ENCODE assay signal across 24 cellular contexts in the genomic region with DNA sequence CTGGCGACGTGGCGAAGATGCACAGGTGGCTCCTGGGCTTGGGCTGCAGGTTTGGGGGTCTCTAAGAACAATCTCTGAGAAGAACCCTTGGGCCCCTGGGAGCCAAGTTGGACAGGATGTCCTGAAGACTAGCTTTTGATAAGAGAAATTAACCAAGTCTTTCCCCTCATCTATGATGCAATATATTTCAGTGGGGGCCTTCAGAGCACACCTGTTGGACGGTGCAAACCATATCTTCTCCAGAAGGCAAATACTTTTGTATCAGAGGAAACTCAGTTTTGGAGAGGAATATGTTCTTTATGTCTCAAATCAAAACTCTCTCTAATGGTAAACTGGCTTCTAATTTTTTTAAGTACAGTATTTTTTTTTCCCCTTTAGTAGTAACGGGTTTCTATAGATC.
"Had no signal": no experiment of that assay in that cellular context is flagged by ENCODE, and none has a peak within 500 bp of the region (broad histone marks: within the 10 kb centered on the region; RNA-seq: fewer than 3 reads in every experiment).

No MANE protein-coding gene starts in this region.

- H3K4me3 Mint-ChIP-seq: memory B cell; naive thymus-derived CD4-positive, alpha-beta T cell; stimulated activated naive B cell treated with anti-CD40 and anti-IgM and Interleukin-4, amounts not matched to agents 10 μg/mL and 1 μg/mL and 100 μg/mL, for 72 hours had no signal

- H3K27ac Mint-ChIP-seq: memory B cell; progenitor cell of endocrine pancreas; stimulated activated naive B cell treated with anti-CD40 and anti-IgM and Interleukin-4, amounts not matched to agents 10 μg/mL and 1 μg/mL and 100 μg/mL, for 72 hours had no signal

- DNase-seq: islet precursor cell; left ventricle myocardium inferior; midbrain; mucosa of descending colon; naive thymus-derived CD4-positive, alpha-beta T cell; ovary; stimulated activated CD4-positive, alpha-beta T cell treated with anti-CD3 and anti-CD28 coated beads, Interleukin-12 subunit alpha, Interleukin-12 subunit beta, amount 100 ng/mL, for 4 hours; stimulated activated CD4-positive, alpha-beta T cell treated with anti-CD3 and anti-CD28 coated beads, Interleukin-15, amount 100 ng/mL, for 24 hours; stimulated activated CD4-positive, alpha-beta T cell treated with anti-CD3 and anti-CD28 coated beads, Interleukin-2, amount 100 ng/mL, for 24 hours; stimulated activated CD4-positive, alpha-beta T cell treated with anti-CD3 and anti-CD28 coated beads, Interleukin-4, amount 100 ng/mL, for 1 hour; stimulated activated naive B cell treated with anti-CD40 and anti-IgM and Interleukin-4, amounts not matched to agents 10 μg/mL and 1 μg/mL and 100 μg/mL, for 72 hours; stimulated activated naive CD8-positive, alpha-beta T cell treated with anti-CD3 and anti-CD28 coated beads, Interleukin-15, Interleukin-2, amounts not matched to agents 100 U/mL and 50 U/mL, for 24 hours; stomach; testis; thyroid gland; transverse colon had no signal

- ATAC-seq: mucosa of descending colon; naive thymus-derived CD4-positive, alpha-beta T cell; sciatic nerve; stimulated activated naive B cell treated with anti-CD40 and anti-IgM and Interleukin-4, amounts not matched to agents 10 μg/mL and 1 μg/mL and 100 μg/mL, for 72 hours; stimulated activated naive CD8-positive, alpha-beta T cell treated with anti-CD3 and anti-CD28 coated beads, Interleukin-15, Interleukin-2, amounts not matched to agents 100 U/mL and 50 U/mL, for 24 hours had no signal

- H3K27ac ChIP-seq: left ventricle myocardium inferior, ovary, right atrium auricular region, stomach, testis, thyroid gland, transverse colon, upper lobe of left lung, vagina had no signal

- H3K27me3 ChIP-seq: ovary, right atrium auricular region, stomach, testis, thyroid gland, transverse colon, upper lobe of left lung, vagina had no signal

- H3K4me3 ChIP-seq: left ventricle myocardium inferior, lung, mucosa of descending colon, ovary, right atrium auricular region, skin epidermis, stomach, testis, thyroid gland, transverse colon, upper lobe of left lung, vagina had no signal

- H3K36me3 ChIP-seq: ovary had no signal

- H3K9me3 ChIP-seq: testis, thyroid gland, transverse colon, upper lobe of left lung, vagina had no signal

- H3K9me3 Mint-ChIP-seq: memory B cell had no signal

- H3K4me1 Mint-ChIP-seq: stimulated activated naive B cell treated with anti-CD40 and anti-IgM and Interleukin-4, amounts not matched to agents 10 μg/mL and 1 μg/mL and 100 μg/mL, for 72 hours had no signal

- H3K4me1 ChIP-seq: testis, transverse colon, upper lobe of left lung, vagina had no signal

- H3K27me3 Mint-ChIP-seq: memory B cell; naive thymus-derived CD4-positive, alpha-beta T cell; progenitor cell of endocrine pancreas; stimulated activated naive B cell treated with anti-CD40 and anti-IgM and Interleukin-4, amounts not matched to agents 10 μg/mL and 1 μg/mL and 100 μg/mL, for 72 hours had no signal
